15 cellular contexts compared by ENCODE assay signal in the genomic region with DNA sequence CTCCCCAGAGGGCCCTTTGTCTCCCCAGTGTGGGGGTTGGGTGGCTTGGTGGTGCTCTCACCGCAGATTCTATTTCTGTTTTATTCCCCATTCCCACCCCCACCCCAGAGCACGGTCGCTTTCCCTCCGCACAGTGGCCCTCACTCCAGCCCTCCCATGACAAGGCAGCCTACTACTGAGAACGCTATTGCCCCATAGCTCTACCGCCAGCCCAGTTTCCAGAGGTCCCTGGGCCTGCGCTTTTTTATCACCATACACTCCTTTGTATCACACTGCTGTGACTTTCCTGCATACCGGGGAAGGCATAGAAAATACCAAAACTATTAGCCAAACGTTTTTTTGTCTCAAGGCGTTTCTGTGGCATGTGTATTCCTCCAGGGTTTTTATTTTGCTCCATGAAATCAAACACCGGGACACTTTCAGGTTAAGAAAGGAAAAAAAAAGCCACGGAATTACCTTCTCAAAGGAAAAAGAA. TPM values are rescaled to one million over a fixed set of nuclear protein-coding genes. Genes with fewer than 3 reads are reported as not detected.
DNase-seq lines count a peak whose midpoint lies in the region; ATAC-seq lines count a peak whose summit lies in the region.
"Had no signal": no experiment of that assay in that cellular context is flagged by ENCODE, and none has a peak within 500 bp of the region (broad histone marks: within the 10 kb centered on the region; RNA-seq: fewer than 3 reads in every experiment).

No MANE protein-coding gene starts in this region.

- peak overlapping the region; percentile 47 for H3K9ac ChIP-seq in iPS-15b (ENCODE audit: low read depth, low read length)

- H3K36me3 Mint-ChIP-seq in activated T-cell treated with anti-CD3 and anti-CD28 coated beads, Interleukin-2, amount 50 U/mL, for 24 hours (ENCODE audit: low read depth), result no peaks in the 10 kb centered on the region
- H3K36me3 Mint-ChIP-seq in T-helper 17 cell (ENCODE audit: low read depth), result peaks cover 2% of the 10 kb centered on the region
- no peaks in the 10 kb centered on the region for H3K36me3 Mint-ChIP-seq in stimulated activated memory B cell treated with anti-CD40 and anti-IgM and Interleukin-4, amounts not matched to agents 10 μg/mL and 1 μg/mL and 100 μg/mL, for 72 hours

- H3K36me3 ChIP-seq in iPS-15b (ENCODE audit: control insufficient read depth, insufficient read depth, low read length), result no peaks in the 10 kb centered on the region
- H3K36me3 ChIP-seq: sigmoid colon had no signal

- H3K9me3 ChIP-seq in T-helper 17 cell (ENCODE audit: control insufficient read depth, low read length, poor library complexity, severe bottlenecking), result no peaks in the 10 kb centered on the region
- H3K9me3 ChIP-seq in iPS-15b (ENCODE audit: control insufficient read depth, insufficient read depth, low read length), result no peaks in the 10 kb centered on the region
- H3K9me3 ChIP-seq: mucosa of descending colon, sigmoid colon had no signal

- peaks cover 71% of the 10 kb centered on the region for H3K27me3 Mint-ChIP-seq in activated T-cell treated with anti-CD3 and anti-CD28 coated beads, Interleukin-2, amount 50 U/mL, for 24 hours
- peaks cover 65% of the 10 kb centered on the region for H3K27me3 Mint-ChIP-seq in T-helper 17 cell
- H3K27me3 Mint-ChIP-seq in stimulated activated memory B cell treated with anti-CD40 and anti-IgM and Interleukin-4, amounts not matched to agents 10 μg/mL and 1 μg/mL and 100 μg/mL, for 72 hours, result peaks cover 78% of the 10 kb centered on the region

- H3K27me3 ChIP-seq in iPS-15b (ENCODE audit: control insufficient read depth, insufficient read depth, low read length), result peaks cover 25% of the 10 kb centered on the region

- H3K4me1 Mint-ChIP-seq in activated T-cell treated with anti-CD3 and anti-CD28 coated beads, Interleukin-2, amount 50 U/mL, for 24 hours (ENCODE audit: low read depth), result peaks cover 8% of the 10 kb centered on the region
- H3K4me1 Mint-ChIP-seq in T-helper 17 cell, result peaks cover 6% of the 10 kb centered on the region
- peaks cover 4% of the 10 kb centered on the region for H3K4me1 Mint-ChIP-seq in stimulated activated memory B cell treated with anti-CD40 and anti-IgM and Interleukin-4, amounts not matched to agents 10 μg/mL and 1 μg/mL and 100 μg/mL, for 72 hours

- peak overlapping the region; percentile 29 for H3K4me3 Mint-ChIP-seq in activated T-cell treated with anti-CD3 and anti-CD28 coated beads, Interleukin-2, amount 50 U/mL, for 24 hours
- H3K4me3 Mint-ChIP-seq in T-helper 17 cell, result peak overlapping the region; percentile 56
- peak overlapping the region; percentile 50 for H3K4me3 Mint-ChIP-seq in stimulated activated memory B cell treated with anti-CD40 and anti-IgM and Interleukin-4, amounts not matched to agents 10 μg/mL and 1 μg/mL and 100 μg/mL, for 72 hours
- H3K4me3 Mint-ChIP-seq: HFFc6 had no signal

- H3K9me3 Mint-ChIP-seq in activated T-cell treated with anti-CD3 and anti-CD28 coated beads, Interleukin-2, amount 50 U/mL, for 24 hours, result no peaks in the 10 kb centered on the region
- H3K9me3 Mint-ChIP-seq in stimulated activated memory B cell treated with anti-CD40 and anti-IgM and Interleukin-4, amounts not matched to agents 10 μg/mL and 1 μg/mL and 100 μg/mL, for 72 hours, result no peaks in the 10 kb centered on the region

- H3K4me1 ChIP-seq in iPS-15b (ENCODE audit: control insufficient read depth, insufficient read depth, low read length), result no peaks in the 10 kb centered on the region

- ATAC-seq in T-helper 17 cell (no peak), HG03342 (IDR thresholded peaks at IDR 0.05; ENCODE audit: unreplicated experiment) (no peak), HG03108 (IDR thresholded peaks at IDR 0.05; ENCODE audit: unreplicated experiment) (no peak), GM21515 (IDR thresholded peaks at IDR 0.05; ENCODE audit: unreplicated experiment) (no peak)
- ATAC-seq in stimulated activated memory B cell treated with anti-CD40 and anti-IgM and Interleukin-4, amounts not matched to agents 10 μg/mL and 1 μg/mL and 100 μg/mL, for 72 hours, result no peak

- no peak for DNase-seq in activated T-cell treated with anti-CD3 and anti-CD28 coated beads, Interleukin-2, amount 50 U/mL, for 24 hours
- no peak for DNase-seq in activated T-cell treated with anti-CD3 and anti-CD28 coated beads, Interleukin-2, amount 50 U/mL, for 48 hours
- no peak for DNase-seq in T-helper 17 cell
- DNase-seq: aorta, HFFc6, hippocampal formation, sigmoid colon, T1000 had no signal

- no peak overlapping the region for H3K27ac Mint-ChIP-seq in activated T-cell treated with anti-CD3 and anti-CD28 coated beads, Interleukin-2, amount 50 U/mL, for 24 hours
- no peak overlapping the region for H3K27ac Mint-ChIP-seq in T-helper 17 cell
- H3K27ac Mint-ChIP-seq in stimulated activated memory B cell treated with anti-CD40 and anti-IgM and Interleukin-4, amounts not matched to agents 10 μg/mL and 1 μg/mL and 100 μg/mL, for 72 hours, result no peak overlapping the region
- H3K27ac Mint-ChIP-seq: HFFc6 had no signal

- H3K4me3 ChIP-seq in iPS-15b (ENCODE audit: low read depth, low read length), result peak overlapping the region; percentile 79
- H3K4me3 ChIP-seq: mucosa of descending colon had no signal

RNA-seq across cellular contexts. Expression of a gene that starts 1.4 kb away (rescaled TPM):
- total RNA-seq in T-helper 17 cell, result not detected
- total RNA-seq: aorta, HFFc6 had no signal

RNA-seq across cellular contexts. Expression of a gene that starts 27.9 kb away (rescaled TPM):
- total RNA-seq in T-helper 17 cell, result not detected
- total RNA-seq: aorta, HFFc6, mucosa of descending colon, sigmoid colon, urinary bladder had no signal
